In the genomic region with DNA sequence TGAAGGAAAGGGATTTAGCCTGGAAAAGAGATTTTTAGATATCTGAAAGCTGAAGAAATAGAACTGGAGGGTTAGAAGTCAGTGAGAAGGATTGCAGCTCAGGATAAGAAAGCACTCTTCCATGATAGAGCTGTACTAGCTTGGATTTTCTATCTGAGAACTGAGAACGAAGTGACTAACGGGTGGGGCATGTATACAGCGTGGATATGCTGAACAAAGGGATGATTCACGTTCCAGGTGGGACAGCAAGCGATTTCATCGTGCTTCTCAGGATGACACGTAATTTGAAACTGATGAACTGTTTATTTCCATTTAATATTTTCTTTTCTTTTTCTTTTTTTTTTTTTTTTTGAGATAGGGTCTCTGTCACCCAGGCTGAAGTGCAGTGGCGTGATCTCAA, we compare ENCODE assay signal across 16 cellular contexts. TPM values are rescaled to one million over a fixed set of nuclear protein-coding genes. Genes with fewer than 3 reads are reported as not detected.
DNase-seq lines count a peak whose midpoint lies in the region; ATAC-seq, FAIRE-seq and TF ChIP-seq lines count a peak whose summit lies in the region.
"Had no signal": no experiment of that assay in that cellular context is flagged by ENCODE, and none has a peak within 500 bp of the region (broad histone marks: within the 10 kb centered on the region; RNA-seq: fewer than 3 reads in every experiment).

No MANE protein-coding gene starts in this region.

- peak overlapping the region; percentile 61 for H3K4me3 Mint-ChIP-seq in activated B cell treated with CpG ODN at 0.5 μM for 24 hours

- no peaks in the 10 kb centered on the region for H3K27me3 Mint-ChIP-seq in activated B cell treated with CpG ODN at 0.5 μM for 24 hours

- no peak for ATAC-seq in activated B cell treated with CpG ODN at 0.5 μM for 24 hours (ENCODE audit: low read depth)
- no peak for ATAC-seq in Right ventricle myocardium inferior
- ATAC-seq in HG02981 (IDR thresholded peaks at IDR 0.05; ENCODE audit: unreplicated experiment): no peak

- no peaks in the 10 kb centered on the region for H3K9me3 Mint-ChIP-seq in activated B cell treated with CpG ODN at 0.5 μM for 24 hours
- H3K9me3 Mint-ChIP-seq: immature natural killer cell had no signal

- CTCF ChIA-PET in activated B cell treated with CpG ODN at 0.5 μM for 24 hours (lab: Charles Lee): interaction anchor here (0.6 kb wide), 2 partner anchors 79 to 122 kb away, joined by 3 to 6 read pairs; no protein-coding TSS in a partner anchor

- H3K27ac Mint-ChIP-seq in activated B cell treated with CpG ODN at 0.5 μM for 24 hours: peak overlapping the region; percentile 11

- intact Hi-C loops in activated B cell treated with CpG ODN at 0.5 μM for 24 hours (cut with micrococcal nuclease): loop anchor here (2.0 to 5.0 kb wide), 2 partner anchors 34 to 420 kb away; partner anchors contain the start of gene HSPA8
- intact Hi-C loops in Right ventricle myocardium inferior (cut with DNase I): no loop called here

- POLR2A ChIA-PET in activated B cell treated with CpG ODN at 0.5 μM for 24 hours (lab: Charles Lee): interaction anchor here (1.0 kb wide), 1 partner anchor 35 kb away, joined by 3 read pairs; no protein-coding TSS in a partner anchor

- no peaks in the 10 kb centered on the region for H3K36me3 Mint-ChIP-seq in activated B cell treated with CpG ODN at 0.5 μM for 24 hours (ENCODE audit: low read depth)

- DNase-seq in activated T-cell treated with anti-CD3 and anti-CD28 coated beads for 48 hours (ENCODE audit: low read depth) (peak; percentile 16), activated T-cell treated with anti-CD3 and anti-CD28 coated beads for 4 hours (no peak), H4 (ENCODE audit: low spot score) (peak; percentile 32), activated B cell treated with CpG ODN at 0.5 μM for 24 hours (no peak), renal cortical epithelial cell (ENCODE audit: low read depth) (peak; percentile 31), Right ventricle myocardium inferior (ENCODE audit: missing footprints) (no peak), D721Med (ENCODE audit: insufficient read length, low spot score) (no peak)
- DNase-seq: activated CD4-positive, CD25-positive, alpha-beta regulatory T cell treated with anti-CD3 and anti-CD28 coated beads, Interleukin-2, amount 50 U/mL, for 72 hours; activated effector memory CD4-positive, alpha-beta T cell treated with Interleukin-2 at 50 U/mL for 16 hours; effector CD8-positive, alpha-beta T cell; immature natural killer cell; mesendoderm; NCI-H1092; NCI-H226; sigmoid colon had no signal

- FAIRE-seq in D721Med (lab: Jason Lieb, UNC): no peak

- peaks cover 72% of the 10 kb centered on the region for H3K4me1 Mint-ChIP-seq in activated B cell treated with CpG ODN at 0.5 μM for 24 hours

- TF ChIP-seq CTCF in activated B cell treated with CpG ODN at 0.5 μM for 24 hours (IDR thresholded peaks at IDR 0.05): no peak
- TF ChIP-seq CTCF in D721Med (IDR thresholded peaks at IDR 0.05; ENCODE audit: insufficient read depth, missing control alignments): no peak

RNA-seq across cellular contexts. Expression of gene GRAMD1B, which starts 53.0 kb away (rescaled TPM):
- 11.0 and 14.9 TPM in 2 replicates for total RNA-seq in H4 (2014; rRNA removed; shearing (Covaris generic))
- total RNA-seq in activated B cell treated with CpG ODN at 0.5 μM for 24 hours (12.4 and 15.0 TPM in 2 replicates), renal cortical epithelial cell (0.69 and 2.0 TPM in 2 replicates), Right ventricle myocardium inferior (17.6 TPM)

Comparison
In these comparisons a context has a peak if more than half of its experiments do, and no peak if none do; other contexts are left out.
1. DNase-seq: peak in activated T-cell treated with anti-CD3 and anti-CD28 coated beads for 48 hours (single experiment), H4 (single experiment) and renal cortical epithelial cell (single experiment); none in activated T-cell treated with anti-CD3 and anti-CD28 coated beads for 4 hours (single experiment), activated B cell treated with CpG ODN at 0.5 μM for 24 hours (single experiment), Right ventricle myocardium inferior (single experiment) and D721Med (single experiment).